Comparison of ENCODE assay signal across 2 cellular contexts in the genomic region with DNA sequence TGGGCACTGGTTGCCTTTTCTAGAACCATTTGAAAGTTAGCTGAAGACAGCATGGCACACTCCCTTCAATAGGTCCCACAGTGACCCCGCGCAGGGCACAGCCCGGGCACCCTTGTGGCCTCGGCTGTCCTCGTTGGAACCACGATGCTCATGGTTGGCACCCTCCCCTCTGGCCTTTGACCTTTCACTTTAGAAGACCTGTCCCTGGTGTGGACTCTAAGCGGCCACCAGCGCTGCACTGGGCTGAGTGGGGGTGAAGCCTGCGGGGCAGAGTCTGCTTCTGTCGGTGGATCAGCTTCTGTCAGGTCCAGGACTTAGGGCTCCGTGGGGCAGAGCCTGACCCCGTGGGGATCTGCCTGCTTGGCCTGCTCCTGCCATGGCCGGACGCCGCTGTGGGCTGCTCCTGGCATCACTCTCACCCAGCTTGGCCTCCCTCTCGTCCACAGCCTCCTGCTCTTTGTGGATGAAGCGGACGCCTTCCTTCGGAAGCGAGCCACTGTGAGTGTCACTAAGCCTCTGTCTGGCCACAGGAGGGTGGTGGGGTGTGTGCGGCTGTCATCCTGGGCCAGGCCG. TPM values are rescaled to one million over a fixed set of nuclear protein-coding genes. Genes with fewer than 3 reads are reported as not detected.
"Had no signal": no experiment of that assay in that cellular context is flagged by ENCODE, and none has a peak within 500 bp of the region (broad histone marks: within the 10 kb centered on the region; RNA-seq: fewer than 3 reads in every experiment).

No MANE protein-coding gene starts in this region.

RNA-seq across cellular contexts. Expression of a gene that starts 7.3 kb away (rescaled TPM):
- total RNA-seq: M059J had no signal

RNA-seq across cellular contexts. Expression of a gene that starts 35.7 kb away (rescaled TPM):
- total RNA-seq: SK-MEL-5 had no signal
